ENCODE assay signal across 15 cellular contexts in the genomic region with DNA sequence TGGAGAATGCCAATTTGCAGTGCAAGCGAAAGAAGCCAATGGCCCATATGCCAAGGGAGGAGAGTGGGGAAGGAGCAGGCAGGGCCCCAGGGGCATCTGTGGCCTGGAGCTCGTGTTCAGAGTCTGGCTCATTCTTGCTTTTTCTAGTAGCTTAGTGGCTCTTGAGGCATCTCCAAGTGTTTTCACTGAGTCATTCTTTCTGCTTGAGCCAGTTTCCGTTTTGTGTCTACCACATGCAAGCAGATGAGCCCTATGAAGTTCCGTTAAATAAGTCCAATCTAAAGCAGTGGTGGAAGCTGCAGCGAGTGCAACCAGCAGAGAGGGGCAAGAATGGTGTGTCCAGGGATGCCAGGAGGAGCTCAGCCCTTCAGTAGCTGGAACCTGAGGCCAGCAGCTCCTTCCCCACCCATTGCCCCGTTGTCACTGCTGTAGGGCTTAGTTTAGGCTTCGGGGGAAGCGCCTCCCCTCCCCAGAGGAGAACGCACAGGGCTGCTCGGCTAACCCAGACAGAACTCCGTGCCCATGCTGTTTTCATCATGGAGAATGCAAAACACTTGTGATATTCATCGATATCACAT. TPM values are rescaled to one million over a fixed set of nuclear protein-coding genes. Genes with fewer than 3 reads are reported as not detected.
DNase-seq lines count a peak whose midpoint lies in the region; ATAC-seq and TF ChIP-seq lines count a peak whose summit lies in the region.
"Had no signal": no experiment of that assay in that cellular context is flagged by ENCODE, and none has a peak within 500 bp of the region (broad histone marks: within the 10 kb centered on the region; RNA-seq: fewer than 3 reads in every experiment).

No MANE protein-coding gene starts in this region.

- peak overlapping the region; percentile 84 for H3K4me2 ChIP-seq in BLaER1
- H3K4me2 ChIP-seq in mesenchymal stem cell (ENCODE audit: low read length, poor library complexity, severe bottlenecking): no peak overlapping the region

- H3K27ac Mint-ChIP-seq in HFFc6: peak overlapping the region; percentile 97

- ATAC-seq in GM19463 (IDR thresholded peaks at IDR 0.05; ENCODE audit: unreplicated experiment) (no peak), HG03457 (IDR thresholded peaks at IDR 0.05; ENCODE audit: unreplicated experiment) (no peak), GM21723 (IDR thresholded peaks at IDR 0.05; ENCODE audit: unreplicated experiment) (no peak)
- no peak for ATAC-seq in activated CD4-positive, CD25-positive, alpha-beta regulatory T cell treated with anti-CD3 and anti-CD28 coated beads, Interleukin-2, amount 50 U/mL, for 24 hours
- ATAC-seq: HepG2 had no signal

- H3K4me1 Mint-ChIP-seq in HFFc6 (ENCODE audit: low read depth): peaks cover 73% of the 10 kb centered on the region

- in situ Hi-C loops in astrocyte of the cerebellum (cut with HindIII; ENCODE audit: low sequenced_read_pairs): no loop called here

- H3K9me3 ChIP-seq in BLaER1 (no peaks in the 10 kb centered on the region), mesenchymal stem cell (ENCODE audit: control insufficient read depth, low read length) (no peaks in the 10 kb centered on the region)
- H3K9me3 ChIP-seq: adrenal gland, SJSA1, upper lobe of left lung had no signal

- WGBS in mesenchymal stem cell: 73% methylated on average over 12 of the region's 12 CpGs

- H4K20me1 ChIP-seq in BLaER1: no peaks in the 10 kb centered on the region

- H2AK5ac ChIP-seq in mesenchymal stem cell (ENCODE audit: low read length, severe bottlenecking): no peak overlapping the region

- peaks cover 55% of the 10 kb centered on the region for H3K4me1 ChIP-seq in BLaER1
- no peaks in the 10 kb centered on the region for H3K4me1 ChIP-seq in mesenchymal stem cell (ENCODE audit: control insufficient read depth, insufficient read depth, low read depth, low read length)
- H3K4me1 ChIP-seq: adrenal gland, SJSA1, upper lobe of left lung had no signal

- no peak overlapping the region for H3K14ac ChIP-seq in mesenchymal stem cell (ENCODE audit: low read length in 2 of 2)

- no peak overlapping the region for H4K8ac ChIP-seq in mesenchymal stem cell (ENCODE audit: low read length)

- no peak overlapping the region for H2AFZ ChIP-seq in mesenchymal stem cell (ENCODE audit: low read depth, low read length)

- no peak overlapping the region for H3K23ac ChIP-seq in mesenchymal stem cell (ENCODE audit: low read length in 2 of 2)

- peak; percentile 96 for DNase-seq in HFFc6
- DNase-seq in astrocyte of the cerebellum (ENCODE audit: low read depth): peak; percentile 63
- peak; percentile 65 for DNase-seq in mesenchymal stem cell
- DNase-seq: activated CD4-positive, alpha-beta T cell treated with anti-CD3 and anti-CD28 coated beads for 48 hours; occipital lobe had no signal

- no peaks in the 10 kb centered on the region for H3K36me3 ChIP-seq in BLaER1
- no peaks in the 10 kb centered on the region for H3K36me3 ChIP-seq in mesenchymal stem cell (ENCODE audit: control insufficient read depth in 1 of 2, insufficient read depth in 2 of 2, low read depth in 1 of 2, low read length in 2 of 2)
- H3K36me3 ChIP-seq: adrenal gland, SJSA1, upper lobe of left lung had no signal

- no peaks in the 10 kb centered on the region for H3K79me1 ChIP-seq in mesenchymal stem cell (replicated peaks; ENCODE audit: low read length, poor library complexity, severe bottlenecking)

- no peak overlapping the region for H4K91ac ChIP-seq in mesenchymal stem cell (ENCODE audit: low read length)

- TF ChIP-seq CTCF in HFFc6 (IDR thresholded peaks at IDR 0.05) (no peak), astrocyte of the cerebellum (IDR thresholded peaks at IDR 0.05; ENCODE audit: low read depth, low read length, missing control alignments) (no peak)

- peak overlapping the region in 1 of 2 experiments; percentile 58 for H3K18ac ChIP-seq in mesenchymal stem cell (ENCODE audit: low read depth in 1 of 2, low read length in 2 of 2)

- H3K4me3 Mint-ChIP-seq in HFFc6: peak overlapping the region; percentile 70

- no peaks in the 10 kb centered on the region for H3K27me3 Mint-ChIP-seq in HFFc6 (ENCODE audit: insufficient read depth)

- no peak overlapping the region for H2BK12ac ChIP-seq in mesenchymal stem cell (ENCODE audit: low read length in 2 of 2)

- no peak overlapping the region for H3K4me3 ChIP-seq in BLaER1
- H3K4me3 ChIP-seq in astrocyte of the cerebellum (ENCODE audit: low read depth, low read length): no peak overlapping the region
- H3K4me3 ChIP-seq in mesenchymal stem cell (ENCODE audit: insufficient read depth in 1 of 2, low read depth in 1 of 2, low read length in 2 of 2): peak overlapping the region in 1 of 2 experiments; percentile 58
- H3K4me3 ChIP-seq: adrenal gland, SJSA1, upper lobe of left lung had no signal

- H3K4ac ChIP-seq in mesenchymal stem cell (ENCODE audit: low read depth in 1 of 2, low read length in 2 of 2): no peak overlapping the region

- H3K9me3 Mint-ChIP-seq in HFFc6: no peaks in the 10 kb centered on the region

- no peak overlapping the region for H2BK120ac ChIP-seq in mesenchymal stem cell (ENCODE audit: low read depth, low read length)

- no peak overlapping the region for H3K9ac ChIP-seq in BLaER1
- H3K9ac ChIP-seq in mesenchymal stem cell (ENCODE audit: low read length): peak overlapping the region; percentile 86

- H3K27me3 ChIP-seq in BLaER1 (no peaks in the 10 kb centered on the region), mesenchymal stem cell (ENCODE audit: control insufficient read depth in 1 of 2, insufficient read depth in 1 of 2, low read length in 2 of 2) (no peaks in the 10 kb centered on the region)
- H3K27me3 ChIP-seq: adrenal gland, SJSA1, upper lobe of left lung had no signal

- H3K36me3 Mint-ChIP-seq in HFFc6 (ENCODE audit: low read depth): no peaks in the 10 kb centered on the region

- H2BK15ac ChIP-seq in mesenchymal stem cell (ENCODE audit: low read depth, poor library complexity, severe bottlenecking): no peak overlapping the region

- H2BK5ac ChIP-seq in mesenchymal stem cell (ENCODE audit: low read depth, low read length, poor library complexity, severe bottlenecking): no peak overlapping the region

- H3K27ac ChIP-seq in BLaER1 (peak overlapping the region; percentile 53; the same call in 1 of the 2 replicates), mesenchymal stem cell (ENCODE audit: low read length, poor library complexity, severe bottlenecking) (no peak overlapping the region)
- H3K27ac ChIP-seq: adrenal gland, SJSA1, upper lobe of left lung had no signal

RNA-seq across cellular contexts. Expression of a gene that starts 57.4 kb away (rescaled TPM):
- total RNA-seq in HFFc6 (2021; fragmentation: NEBNext Ultra II Directional; extraction: Animal tissue kit (Norgen Biotek cat#: 25700)): under 1 TPM in 4 of 6 experiments, not detected in 2; 0.14 to 0.39 (median 0.21) TPM
- polyA plus RNA-seq in mesenchymal stem cell (2013, experiment 1 of 2): 1.5 TPM
- 1.2 TPM for polyA plus RNA-seq in mesenchymal stem cell (2013, experiment 2 of 2)
- total RNA-seq: HepG2, kidney epithelial cell, SJSA1 had no signal
- polyA plus RNA-seq: HepG2 had no signal
